Comparison of ENCODE assay signal across 1 cellular context in genomic region chr2:24792874-24793751, GRCh38.
TF ChIP-seq lines count a peak whose summit lies in the region.

CENPO (plus strand) TSS chr2:24793425; CDS start chr2:24793920, 495 bp downstream.
PTRHD1 (minus strand) TSS chr2:24793391; CDS start chr2:24793377, 14 bp downstream.

TF ChIP-seq in K562, 482 proteins besides CTCF, POLR2A, EP300 and RAD21 (continued from another document and continues in another):
- TF ChIP-seq ZBTB2 (IDR thresholded peaks at IDR 0.05) = peak; percentile 98
- no peak for TF ChIP-seq PRPF4 (IDR thresholded peaks at IDR 0.05; ENCODE audit: insufficient read depth, low read depth, low read length, poor library complexity, severe bottlenecking)
- TF ChIP-seq PHF21A (IDR thresholded peaks at IDR 0.05; ENCODE audit: borderline replicate concordance, low read depth) = peak; percentile 76; the same call in 1 of the 2 replicates
- no peak for TF ChIP-seq BRF1 (IDR thresholded peaks at IDR 0.05; ENCODE audit: borderline replicate concordance, extremely low read depth, insufficient read length)
- TF ChIP-seq IRF2 (CRISPR knock-in tag; IDR thresholded peaks at IDR 0.05) = no peak
- TF ChIP-seq THRA (IDR thresholded peaks at IDR 0.05) = no peak
- TF ChIP-seq PHTF2 (CRISPR knock-in tag; IDR thresholded peaks at IDR 0.05) = no peak
- TF ChIP-seq SIRT6 (IDR thresholded peaks at IDR 0.05; ENCODE audit: low read depth, low read length) = no peak
- peak in 1 of 2 experiments; percentile 87; a peak in 1 of 3 replicates for TF ChIP-seq CBX3 (IDR thresholded peaks at IDR 0.05; ENCODE audit: borderline replicate concordance in 1 of 2, low read length in 2 of 2)
- peak; percentile 46 to 93 for TF ChIP-seq AFF1 (IDR thresholded peaks at IDR 0.05; ENCODE audit: low read depth in 1 of 2, partially characterized antibody in 2 of 2)
- peak; percentile 79; the same call in 1 of the 2 replicates for TF ChIP-seq KAT7 (CRISPR knock-in tag; IDR thresholded peaks at IDR 0.05; ENCODE audit: borderline replicate concordance)
- no peak for TF ChIP-seq ZNF79 (CRISPR knock-in tag; IDR thresholded peaks at IDR 0.05; ENCODE audit: low read depth)
- no peak for TF ChIP-seq SNRNP70 (optimal IDR thresholded peaks at IDR 0.05; ENCODE audit: low read depth, low read length)
- TF ChIP-seq TFAM (CRISPR knock-in tag; conservative IDR thresholded peaks at IDR 0.05) = no peak
- 0 out of 2 replicates have a peak, but pooled peaks have one; percentile 36 for TF ChIP-seq BCOR (IDR thresholded peaks at IDR 0.05)
- peak; percentile 65; the same call in 1 of the 2 replicates for TF ChIP-seq DIDO1 (tag; IDR thresholded peaks at IDR 0.05; ENCODE audit: low read depth)
- TF ChIP-seq NCOA2 (IDR thresholded peaks at IDR 0.05; ENCODE audit: partially characterized antibody in 2 of 2) = no peak
- TF ChIP-seq ZKSCAN3 (CRISPR knock-in tag; IDR thresholded peaks at IDR 0.05) = no peak
- no peak for TF ChIP-seq ZBTB26 (CRISPR knock-in tag; IDR thresholded peaks at IDR 0.05)
- TF ChIP-seq SMC3 (conservative IDR thresholded peaks at IDR 0.05; ENCODE audit: insufficient read depth, low read depth, low read length) = peak; percentile 60
- peak in 1 of 2 experiments; percentile 62; a peak in 1 of 4 replicates for TF ChIP-seq MLLT1 (IDR thresholded peaks at IDR 0.05)
- TF ChIP-seq HNRNPUL1 (IDR thresholded peaks at IDR 0.05; ENCODE audit: low read length) = no peak
- peak; percentile 61; the same call in 1 of the 2 replicates for TF ChIP-seq CBX1 (IDR thresholded peaks at IDR 0.05; ENCODE audit: low read depth)
- TF ChIP-seq PRMT5 (CRISPR knock-in tag; IDR thresholded peaks at IDR 0.05) = no peak
- no peak for TF ChIP-seq ZNF282 (CRISPR knock-in tag; IDR thresholded peaks at IDR 0.05)
- TF ChIP-seq ZNF511 (CRISPR knock-in tag; IDR thresholded peaks at IDR 0.05) = peak; percentile 78
- no peak; the same call in 1 of the 2 replicates for TF ChIP-seq THAP12 (CRISPR knock-in tag; IDR thresholded peaks at IDR 0.05)
- TF ChIP-seq BMI1 (IDR thresholded peaks at IDR 0.05; ENCODE audit: low read length) = no peak
- peak; percentile 83 for TF ChIP-seq SUPT5H (IDR thresholded peaks at IDR 0.05)
- peak; percentile 84 for TF ChIP-seq ZNF197 (CRISPR knock-in tag; IDR thresholded peaks at IDR 0.05; ENCODE audit: low read depth)
- TF ChIP-seq MTA2 (IDR thresholded peaks at IDR 0.05; ENCODE audit: low read depth) = no peak
- peak; percentile 53; the same call in 1 of the 2 replicates for TF ChIP-seq NBN (IDR thresholded peaks at IDR 0.05; ENCODE audit: low read depth)
- TF ChIP-seq SP2 (IDR thresholded peaks at IDR 0.05; ENCODE audit: extremely low read depth, low read depth, low read length, poor library complexity, severe bottlenecking) = no peak
- TF ChIP-seq NFRKB (IDR thresholded peaks at IDR 0.05; ENCODE audit: low read depth) = peak; percentile 91
- TF ChIP-seq FOXA3 (CRISPR knock-in tag; conservative IDR thresholded peaks at IDR 0.05 in 1 of 2, IDR thresholded peaks at IDR 0.05 in 1 of 2) = no peak
- no peak for TF ChIP-seq CCAR2 (IDR thresholded peaks at IDR 0.05; ENCODE audit: low read depth, low read length)
- no peak for TF ChIP-seq NR3C1 (CRISPR knock-in tag; IDR thresholded peaks at IDR 0.05)
- no peak for TF ChIP-seq DMBX1 (CRISPR knock-in tag; IDR thresholded peaks at IDR 0.05; ENCODE audit: borderline replicate concordance)
- TF ChIP-seq ZNF318 (IDR thresholded peaks at IDR 0.05; ENCODE audit: borderline replicate concordance in 1 of 2, low read depth in 1 of 2) = no peak
- no peak for TF ChIP-seq ZKSCAN8 (CRISPR knock-in tag; IDR thresholded peaks at IDR 0.05)
- TF ChIP-seq SNIP1 (IDR thresholded peaks at IDR 0.05; ENCODE audit: low read depth) = no peak
- TF ChIP-seq SPI1 (IDR thresholded peaks at IDR 0.05; ENCODE audit: borderline replicate concordance, low read depth, low read length) = peak; percentile 95
- TF ChIP-seq NFE2L1 (tag; IDR thresholded peaks at IDR 0.05; ENCODE audit: borderline replicate concordance, low read depth) = no peak
